Comparison of ENCODE assay signal across 19 cellular contexts in the genomic region with DNA sequence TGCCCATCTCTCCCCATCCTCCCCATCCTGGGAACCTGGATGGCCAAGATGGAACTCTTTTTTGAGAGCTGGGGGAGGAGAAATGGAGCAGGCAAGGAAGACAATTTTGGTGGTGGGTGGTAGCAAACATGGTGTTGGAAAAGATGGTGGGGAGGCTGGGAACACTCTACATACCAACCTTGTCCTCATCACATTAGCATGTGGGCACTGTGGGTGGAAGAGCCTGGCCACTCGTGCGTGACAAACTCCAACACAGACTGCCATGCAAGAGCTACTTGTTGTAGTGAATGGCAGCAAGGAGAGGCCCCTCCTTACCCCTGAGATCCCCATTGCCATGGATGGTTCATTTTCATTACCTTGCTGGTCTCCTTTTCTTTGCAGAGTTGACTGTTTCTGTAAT.
A peak's percentile ranks its signal among the peaks of the same experiment; 100 is the strongest.
DNase-seq lines count a peak whose midpoint lies in the region; ATAC-seq and TF ChIP-seq lines count a peak whose summit lies in the region.
"Had no signal": no experiment of that assay in that cellular context is flagged by ENCODE, and none has a peak within 500 bp of the region (broad histone marks: within the 10 kb centered on the region; RNA-seq: fewer than 3 reads in every experiment).

No MANE protein-coding gene starts in this region.

- peak overlapping the region; percentile 6 for H3K4me3 ChIP-seq in CD8-positive, alpha-beta memory T cell (ENCODE audit: low read length)
- no peak overlapping the region for H3K4me3 ChIP-seq in lower lobe of right lung
- H3K4me3 ChIP-seq: GM23338, hepatocyte, testis had no signal

- peaks cover 67% of the 10 kb centered on the region for H3K4me1 ChIP-seq in CD8-positive, alpha-beta memory T cell (ENCODE audit: insufficient read depth, low read length)
- peaks cover 37% of the 10 kb centered on the region for H3K4me1 ChIP-seq in lower lobe of right lung
- H3K4me1 ChIP-seq: testis had no signal

- H3K4me1 Mint-ChIP-seq in CD4-positive, alpha-beta T cell (ENCODE audit: low read depth) = peaks cover 62% of the 10 kb centered on the region
- peaks cover 91 to 98% (median 97%) of the 10 kb centered on the region in 3 donors for H3K4me1 Mint-ChIP-seq in CD8-positive, alpha-beta memory T cell
- H3K4me1 Mint-ChIP-seq in activated T-helper 17 cell treated with anti-CD3 and anti-CD28 coated beads, Interleukin-2, amount 50 U/mL, for 72 hours = peaks cover 49% of the 10 kb centered on the region
- peaks cover 65 to 76% of the 10 kb centered on the region in 2 donors for H3K4me1 Mint-ChIP-seq in natural killer cell treated with Interleukin-12 subunit alpha and Interleukin-12 subunit beta and Interleukin-15 and Interleukin-18, amount 100 ng/mL, for 72 hours (ENCODE audit: low read depth in 2 of 2)
- H3K4me1 Mint-ChIP-seq: GM23338 had no signal

- CTCF ChIA-PET in CD4-positive, alpha-beta T cell (lab: Charles Lee) = interaction anchor here (1.4 kb wide), 1 partner anchor 797 kb away, joined by 3 read pairs; no protein-coding TSS in a partner anchor
- CTCF ChIA-PET in CD8-positive, alpha-beta memory T cell (lab: Charles Lee) = interaction anchor here (1.5 kb wide), 1 partner anchor 40 kb away, joined by 6 read pairs; no protein-coding TSS in a partner anchor

- H3K36me3 ChIP-seq in CD8-positive, alpha-beta memory T cell (ENCODE audit: insufficient read depth, low read length) = no peaks in the 10 kb centered on the region
- H3K36me3 ChIP-seq in lower lobe of right lung = no peaks in the 10 kb centered on the region

- peak overlapping the region; percentile 78 for H3K27ac Mint-ChIP-seq in CD4-positive, alpha-beta T cell
- H3K27ac Mint-ChIP-seq in CD8-positive, alpha-beta memory T cell = peak overlapping the region; percentile 86 to 96 (median 93)
- peak overlapping the region; percentile 8 for H3K27ac Mint-ChIP-seq in activated T-helper 17 cell treated with anti-CD3 and anti-CD28 coated beads, Interleukin-2, amount 50 U/mL, for 72 hours
- peak overlapping the region in 1 of 2 donors; percentile 46 for H3K27ac Mint-ChIP-seq in natural killer cell treated with Interleukin-12 subunit alpha and Interleukin-12 subunit beta and Interleukin-15 and Interleukin-18, amount 100 ng/mL, for 72 hours
- H3K27ac Mint-ChIP-seq: progenitor cell of endocrine pancreas had no signal

- no peak for DNase-seq in CD4-positive, alpha-beta T cell
- no peak for DNase-seq in CD8-positive, alpha-beta memory T cell
- no peak for DNase-seq in natural killer cell treated with Interleukin-12 subunit alpha and Interleukin-12 subunit beta and Interleukin-15 and Interleukin-18, amount 100 ng/mL, for 72 hours (ENCODE audit: low spot score)
- no peak for DNase-seq in SW480 (ENCODE audit: low spot score)
- no peak for DNase-seq in lower lobe of right lung
- no peak for DNase-seq in cardiac septum (ENCODE audit: low spot score)
- DNase-seq: activated naive CD4-positive, alpha-beta T cell treated with anti-CD3 and anti-CD28 coated beads, Interleukin-2, amount 50 U/mL, for 16 hours; COR-L47; erythroblast; foreskin fibroblast; Karpas-422; left ventricle myocardium superior; NCI-H187 treated with DMSO at 0.1 percent for 48 hours; NCI-H69; testis had no signal

- POLR2A ChIA-PET in CD4-positive, alpha-beta T cell (lab: Charles Lee) = interaction anchor here (1.5 to 5.9 kb wide), 3 partner anchors 43 to 777 kb away, joined by 5 to 69 read pairs (median 65); a partner anchor contains a TSS
- POLR2A ChIA-PET in CD8-positive, alpha-beta memory T cell (lab: Charles Lee) = no interaction called here

- H3K27ac ChIP-seq in CD4-positive, alpha-beta T cell (ENCODE audit: low read depth, low read length) = no peak overlapping the region
- peak overlapping the region; percentile 34 for H3K27ac ChIP-seq in CD8-positive, alpha-beta memory T cell (ENCODE audit: low read depth, low read length)
- H3K27ac ChIP-seq in lower lobe of right lung = no peak overlapping the region
- H3K27ac ChIP-seq: hepatocyte, testis had no signal

- ATAC-seq in CD4-positive, alpha-beta T cell (ENCODE audit: poor library complexity) = no peak
- ATAC-seq in activated T-helper 17 cell treated with anti-CD3 and anti-CD28 coated beads, Interleukin-2, amount 50 U/mL, for 72 hours (replicated peaks) = no peak
- ATAC-seq in natural killer cell treated with Interleukin-12 subunit alpha and Interleukin-12 subunit beta and Interleukin-15 and Interleukin-18, amount 100 ng/mL, for 72 hours = no peak
- ATAC-seq in lower lobe of right lung = no peak
- ATAC-seq: GM23338, left ventricle myocardium superior had no signal

- TF ChIP-seq CTCF in CD4-positive, alpha-beta T cell (IDR thresholded peaks at IDR 0.05) = no peak
- no peak for TF ChIP-seq CTCF in lower lobe of right lung (IDR thresholded peaks at IDR 0.05)

- H3K27me3 Mint-ChIP-seq in CD4-positive, alpha-beta T cell = no peaks in the 10 kb centered on the region
- H3K27me3 Mint-ChIP-seq in CD8-positive, alpha-beta memory T cell = no peaks in the 10 kb centered on the region
- no peaks in the 10 kb centered on the region for H3K27me3 Mint-ChIP-seq in activated T-helper 17 cell treated with anti-CD3 and anti-CD28 coated beads, Interleukin-2, amount 50 U/mL, for 72 hours
- peaks cover 0 to 10% of the 10 kb centered on the region in 2 donors for H3K27me3 Mint-ChIP-seq in natural killer cell treated with Interleukin-12 subunit alpha and Interleukin-12 subunit beta and Interleukin-15 and Interleukin-18, amount 100 ng/mL, for 72 hours

- H3K27me3 ChIP-seq in CD4-positive, alpha-beta T cell (ENCODE audit: control insufficient read depth, insufficient read depth, low read length) = no peaks in the 10 kb centered on the region
- H3K27me3 ChIP-seq in CD8-positive, alpha-beta memory T cell (ENCODE audit: insufficient read depth, low read length, poor library complexity, severe bottlenecking) = no peaks in the 10 kb centered on the region
- peaks cover under 1% of the 10 kb centered on the region for H3K27me3 ChIP-seq in lower lobe of right lung (ENCODE audit: low read depth)
- H3K27me3 ChIP-seq: hepatocyte, testis had no signal

- no peaks in the 10 kb centered on the region for H3K9me3 ChIP-seq in CD4-positive, alpha-beta T cell (ENCODE audit: control insufficient read depth, low read length)
- no peaks in the 10 kb centered on the region for H3K9me3 ChIP-seq in CD8-positive, alpha-beta memory T cell (ENCODE audit: low read length)
- no peaks in the 10 kb centered on the region for H3K9me3 ChIP-seq in lower lobe of right lung
- H3K9me3 ChIP-seq: testis had no signal

- H3K9me3 Mint-ChIP-seq in CD4-positive, alpha-beta T cell = no peaks in the 10 kb centered on the region
- H3K9me3 Mint-ChIP-seq in CD8-positive, alpha-beta memory T cell = no peaks in the 10 kb centered on the region
- peaks cover 5% of the 10 kb centered on the region for H3K9me3 Mint-ChIP-seq in activated T-helper 17 cell treated with anti-CD3 and anti-CD28 coated beads, Interleukin-2, amount 50 U/mL, for 72 hours
- H3K9me3 Mint-ChIP-seq in natural killer cell treated with Interleukin-12 subunit alpha and Interleukin-12 subunit beta and Interleukin-15 and Interleukin-18, amount 100 ng/mL, for 72 hours = no peaks in the 10 kb centered on the region

- H3K4me3 Mint-ChIP-seq in CD4-positive, alpha-beta T cell = peak overlapping the region; percentile 30
- H3K4me3 Mint-ChIP-seq in CD8-positive, alpha-beta memory T cell = peak overlapping the region in 6 of 7 donors; percentile 15 to 70 (median 55)
- peak overlapping the region; percentile 44 for H3K4me3 Mint-ChIP-seq in activated T-helper 17 cell treated with anti-CD3 and anti-CD28 coated beads, Interleukin-2, amount 50 U/mL, for 72 hours
- H3K4me3 Mint-ChIP-seq in natural killer cell treated with Interleukin-12 subunit alpha and Interleukin-12 subunit beta and Interleukin-15 and Interleukin-18, amount 100 ng/mL, for 72 hours = peak overlapping the region; percentile 58
- H3K4me3 Mint-ChIP-seq: GM23338 had no signal

- no peaks in the 10 kb centered on the region for H3K36me3 Mint-ChIP-seq in CD4-positive, alpha-beta T cell (ENCODE audit: low read depth)
- peaks cover 0 to 2% (median 0%) of the 10 kb centered on the region in 3 donors for H3K36me3 Mint-ChIP-seq in CD8-positive, alpha-beta memory T cell
- H3K36me3 Mint-ChIP-seq in activated T-helper 17 cell treated with anti-CD3 and anti-CD28 coated beads, Interleukin-2, amount 50 U/mL, for 72 hours (ENCODE audit: low read depth) = no peaks in the 10 kb centered on the region
- peaks cover 7% of the 10 kb centered on the region for H3K36me3 Mint-ChIP-seq in natural killer cell treated with Interleukin-12 subunit alpha and Interleukin-12 subunit beta and Interleukin-15 and Interleukin-18, amount 100 ng/mL, for 72 hours

- intact Hi-C loops in CD4-positive, alpha-beta T cell (cut with DNase I, micrococcal nuclease) = loop anchor here (2.0 to 10.0 kb wide), 3 partner anchors 50 to 384 kb away; no protein-coding TSS in a partner anchor
- intact Hi-C loops in lower lobe of right lung (cut with DNase I) (no loop called here), cardiac septum (cut with DNase I) (no loop called here)

Comparison
In these comparisons a context has a peak if more than half of its experiments do, and no peak if none do; other contexts are left out.
1. intact Hi-C loops: an anchor here in CD4-positive, alpha-beta T cell (2.0 to 10.0 kb wide); none called in lower lobe of right lung and cardiac septum.